ENCODE assay signal across 23 cellular contexts in genomic region chr5:171424726-171425125, GRCh38. TPM values are rescaled to one million over a fixed set of nuclear protein-coding genes. Genes with fewer than 3 reads are reported as not detected.
DNase-seq lines count a peak whose midpoint lies in the region; ATAC-seq and TF ChIP-seq lines count a peak whose summit lies in the region.
"Had no signal": no experiment of that assay in that cellular context is flagged by ENCODE, and none has a peak within 500 bp of the region (broad histone marks: within the 10 kb centered on the region; RNA-seq: fewer than 3 reads in every experiment).

No MANE protein-coding gene starts in this region.

- no peaks in the 10 kb centered on the region for H3K36me3 Mint-ChIP-seq in neural progenitor cell
- H3K36me3 Mint-ChIP-seq: activated CD4-positive, alpha-beta memory T cell treated with anti-CD3 and anti-CD28 coated beads for 36 hours; immature natural killer cell had no signal

- H3K4me3 ChIP-seq in cardiac muscle cell (no peak overlapping the region), neural progenitor cell (no peak overlapping the region)
- H3K4me3 ChIP-seq: BLaER1 treated with 17β-estradiol and CSF1 and Interleukin-3, amounts not matched to agents 10 nM and 100 nM; K562; thyroid gland had no signal

- no peak overlapping the region for H2AFZ ChIP-seq in neural progenitor cell (replicated peaks)

- peaks cover 32% of the 10 kb centered on the region for H4K20me1 ChIP-seq in neural progenitor cell (ENCODE audit: low read depth)

- peaks cover 22% of the 10 kb centered on the region for H3K27me3 Mint-ChIP-seq in neural progenitor cell (ENCODE audit: insufficient read depth, low read depth)

- no peak for DNase-seq in cardiac muscle cell (ENCODE audit: low read depth in 1 of 2, low spot score in 1 of 2)
- DNase-seq in left cardiac atrium: no peak
- peak; percentile 34 for DNase-seq in amniotic epithelial cell (ENCODE audit: low read depth)
- peak; percentile 38 for DNase-seq in neural progenitor cell (ENCODE audit: low spot score)
- no peak for DNase-seq in RPMI8226
- DNase-seq in DMS114 treated with DMSO at 0.1 percent for 48 hours (lab: John Stamatoyannopoulos, UW; ENCODE audit: unreplicated experiment): no peak
- DNase-seq in SIG-M5 treated with dmso at 0.1 percent for 504 hours (lab: John Stamatoyannopoulos, UW; ENCODE audit: unreplicated experiment): no peak
- DNase-seq: activated CD4-positive, alpha-beta memory T cell treated with anti-CD3 and anti-CD28 coated beads for 36 hours; activated CD4-positive, CD25-positive, alpha-beta regulatory T cell; activated naive CD4-positive, alpha-beta T cell treated with Interleukin-2 at 50 U/mL for 16 hours; anterior cingulate cortex; immature natural killer cell; MM.1S; NCI-H1436 treated with DMSO at 0.1 percent for 48 hours; NCI-H526; stimulated activated CD4-positive, alpha-beta T cell treated with anti-CD3 and anti-CD28 coated beads, Interleukin-4, amount 100 ng/mL, for 24 hours; stimulated activated naive CD4-positive, alpha-beta T cell treated with Interleukin-2 at 50 U/mL for 16 hours; thyroid gland had no signal

- H3K4me1 Mint-ChIP-seq in neural progenitor cell: peaks cover 55% of the 10 kb centered on the region

- ATAC-seq in left cardiac atrium: no peak
- ATAC-seq in GM18907 (IDR thresholded peaks at IDR 0.05; ENCODE audit: unreplicated experiment): no peak
- ATAC-seq: K562 had no signal

- H3K4me2 ChIP-seq in neural progenitor cell: no peak overlapping the region
- H3K4me2 ChIP-seq: BLaER1 treated with 17β-estradiol and CSF1 and Interleukin-3, amounts not matched to agents 10 nM and 100 nM had no signal

- H3K9me3 ChIP-seq in cardiac muscle cell (ENCODE audit: low read depth) (no peaks in the 10 kb centered on the region), neural progenitor cell (ENCODE audit: low read depth) (no peaks in the 10 kb centered on the region)
- H3K9me3 ChIP-seq: BLaER1 treated with 17β-estradiol and CSF1 and Interleukin-3, amounts not matched to agents 10 nM and 100 nM; neutrophil; thyroid gland had no signal

- peaks cover 6% of the 10 kb centered on the region for H3K36me3 ChIP-seq in cardiac muscle cell
- H3K36me3 ChIP-seq in neural progenitor cell: no peaks in the 10 kb centered on the region
- H3K36me3 ChIP-seq: BLaER1 treated with 17β-estradiol and CSF1 and Interleukin-3, amounts not matched to agents 10 nM and 100 nM; neutrophil; thyroid gland had no signal

- intact Hi-C loops in left cardiac atrium (cut with DNase I): loop anchor here (10.0 kb wide), 2 partner anchors 200 to 420 kb away; no protein-coding TSS in a partner anchor

- TF ChIP-seq CTCF in cardiac muscle cell (IDR thresholded peaks at IDR 0.05; ENCODE audit: low read depth, low read length): no peak
- TF ChIP-seq CTCF in neural progenitor cell (IDR thresholded peaks at IDR 0.05): no peak

- H3K4me3 Mint-ChIP-seq in neural progenitor cell: no peak overlapping the region
- H3K4me3 Mint-ChIP-seq: activated CD4-positive, alpha-beta memory T cell treated with anti-CD3 and anti-CD28 coated beads for 36 hours; immature natural killer cell had no signal

- H3K9me3 Mint-ChIP-seq in neural progenitor cell: no peaks in the 10 kb centered on the region
- H3K9me3 Mint-ChIP-seq: activated CD4-positive, alpha-beta memory T cell treated with anti-CD3 and anti-CD28 coated beads for 36 hours; immature natural killer cell had no signal

- no peak overlapping the region for H3K27ac Mint-ChIP-seq in neural progenitor cell
- H3K27ac Mint-ChIP-seq: activated CD4-positive, alpha-beta memory T cell treated with anti-CD3 and anti-CD28 coated beads for 36 hours; immature natural killer cell had no signal

- no peaks in the 10 kb centered on the region for H3K79me2 ChIP-seq in neural progenitor cell (ENCODE audit: low read depth)

- H3F3A ChIP-seq in neural progenitor cell (ENCODE audit: low read depth): peaks cover 12% of the 10 kb centered on the region

- peaks cover 6% of the 10 kb centered on the region for H3K27me3 ChIP-seq in cardiac muscle cell
- H3K27me3 ChIP-seq in neural progenitor cell: peaks cover 39% of the 10 kb centered on the region
- H3K27me3 ChIP-seq: thyroid gland had no signal

- H3K27ac ChIP-seq in cardiac muscle cell (peak overlapping the region; percentile 30), neural progenitor cell (no peak overlapping the region)
- H3K27ac ChIP-seq: BLaER1 treated with 17β-estradiol and CSF1 and Interleukin-3, amounts not matched to agents 10 nM and 100 nM; epithelial cell of prostate; neutrophil; thyroid gland had no signal

- H3K9ac ChIP-seq in neural progenitor cell: no peak overlapping the region
- H3K9ac ChIP-seq: BLaER1 treated with 17β-estradiol and CSF1 and Interleukin-3, amounts not matched to agents 10 nM and 100 nM had no signal

- H3K4me1 ChIP-seq in cardiac muscle cell (ENCODE audit: low read depth) (peaks cover 20% of the 10 kb centered on the region), neural progenitor cell (peaks cover 15% of the 10 kb centered on the region)

RNA-seq across cellular contexts. Expression of gene FGF18, which starts 5.3 kb away (rescaled TPM):
- total RNA-seq in cardiac muscle cell: 50.3 and 58.5 TPM in 2 replicates
- 81.9 and 85.1 TPM in 2 replicates for polyA plus RNA-seq in cardiac muscle cell
- 1 to 10 TPM; 2.1 to 2.8 TPM for total RNA-seq in left cardiac atrium
- 0.06 and 0.22 TPM in 2 replicates for total RNA-seq in neural progenitor cell (ENCODE audit: low replicate concordance)
- polyA plus RNA-seq: immature natural killer cell had no signal

RNA-seq across cellular contexts. Expression of gene NPM1, which starts 37.1 kb away (rescaled TPM):
- total RNA-seq in cardiac muscle cell (660 and 1,115 TPM in 2 replicates), left cardiac atrium (100 to 1,000 TPM; 286 to 408 TPM), neural progenitor cell (ENCODE audit: low replicate concordance) (2,155 and 3,685 TPM in 2 replicates)
- 389 and 578 TPM in 2 replicates for polyA plus RNA-seq in cardiac muscle cell

Comparison
In these comparisons a context has a peak if more than half of its experiments do, and no peak if none do; other contexts are left out.
1. RNA of gene FGF18, which starts 5.3 kb away (total RNA-seq): 50.3 to 58.5 TPM in cardiac muscle cell; 2.1 to 2.8 TPM in left cardiac atrium and 0.06 to 0.22 TPM in neural progenitor cell; every median in the first group is over 10 times any median in the second.
2. DNase-seq: peak in amniotic epithelial cell (single experiment) and neural progenitor cell (single experiment); none in cardiac muscle cell (0 of 2), left cardiac atrium (single experiment), RPMI8226 (single experiment), DMS114 treated with DMSO at 0.1 percent for 48 hours (single experiment) and SIG-M5 treated with dmso at 0.1 percent for 504 hours (single experiment).